ENCODE assay signal across 1 cellular context in genomic region chr2:25878361-25879132, GRCh38.
TF ChIP-seq lines count a peak whose summit lies in the region.

Gene ASXL2 (minus strand): TSS chr2:25878487. CDS start chr2:25878222, 265 bp downstream.

TF ChIP-seq in HepG2, 621 proteins besides CTCF, POLR2A, EP300 and RAD21 (continued from another document and continues in another):
- no peak for TF ChIP-seq ZBTB4 (CRISPR knock-in tag; IDR thresholded peaks at IDR 0.05; ENCODE audit: borderline replicate concordance)
- no peak; the same call in 1 of the 2 replicates for TF ChIP-seq ARID2 (CRISPR knock-in tag; IDR thresholded peaks at IDR 0.05; ENCODE audit: borderline replicate concordance)
- no peak for TF ChIP-seq ZFYVE20 (CRISPR knock-in tag; IDR thresholded peaks at IDR 0.05; ENCODE audit: borderline replicate concordance, low read depth)
- peak; percentile 85 for TF ChIP-seq MED1 (CRISPR knock-in tag; IDR thresholded peaks at IDR 0.05)
- peak; percentile 47; the same call in 1 of the 2 replicates for TF ChIP-seq ZNF644 (CRISPR knock-in tag; IDR thresholded peaks at IDR 0.05; ENCODE audit: low read depth)
- no peak for TF ChIP-seq ZFP62 (CRISPR knock-in tag; IDR thresholded peaks at IDR 0.05)
- peak; percentile 66 for TF ChIP-seq ZNF841 (CRISPR knock-in tag; IDR thresholded peaks at IDR 0.05; ENCODE audit: borderline replicate concordance)
- peak; percentile 87 for TF ChIP-seq REPIN1 (CRISPR knock-in tag; IDR thresholded peaks at IDR 0.05; ENCODE audit: borderline replicate concordance, low read depth)
- TF ChIP-seq NR2C2 (CRISPR knock-in tag; IDR thresholded peaks at IDR 0.05; ENCODE audit: borderline replicate concordance), result peak; percentile 62; the same call in 1 of the 2 replicates
- TF ChIP-seq ARID4A (CRISPR knock-in tag; IDR thresholded peaks at IDR 0.05; ENCODE audit: borderline replicate concordance), result peak; percentile 43; the same call in 1 of the 2 replicates
- no peak for TF ChIP-seq PREB (CRISPR knock-in tag; IDR thresholded peaks at IDR 0.05)
- no peak for TF ChIP-seq SOX13 (IDR thresholded peaks at IDR 0.05)
- TF ChIP-seq SOX13 (CRISPR knock-in tag; conservative IDR thresholded peaks at IDR 0.05 in 1 of 2, IDR thresholded peaks at IDR 0.05 in 1 of 2), result peak in 1 of 2 experiments; percentile 50; a peak in 1 of 4 replicates
- TF ChIP-seq CBX5 (CRISPR knock-in tag; IDR thresholded peaks at IDR 0.05; ENCODE audit: borderline replicate concordance), result peak; percentile 53; the same call in 1 of the 2 replicates
- TF ChIP-seq PBX2 (CRISPR knock-in tag; IDR thresholded peaks at IDR 0.05), result no peak
- no peak; the same call in 1 of the 2 replicates for TF ChIP-seq MXD4 (CRISPR knock-in tag; IDR thresholded peaks at IDR 0.05)
- no peak for TF ChIP-seq MED13 (CRISPR knock-in tag; IDR thresholded peaks at IDR 0.05)
- TF ChIP-seq IRX3 (CRISPR knock-in tag; IDR thresholded peaks at IDR 0.05; ENCODE audit: borderline replicate concordance, low read depth), result peak; percentile 63; the same call in 1 of the 2 replicates
- no peak for TF ChIP-seq NFRKB (IDR thresholded peaks at IDR 0.05)
- peak; percentile 36 for TF ChIP-seq HNRNPH1 (optimal IDR thresholded peaks at IDR 0.05; ENCODE audit: low read depth, low read length)
- peak; percentile 58; the same call in 1 of the 2 replicates for TF ChIP-seq ZNF276 (CRISPR knock-in tag; IDR thresholded peaks at IDR 0.05; ENCODE audit: low read depth)
- no peak for TF ChIP-seq ZNF180 (CRISPR knock-in tag; IDR thresholded peaks at IDR 0.05; ENCODE audit: borderline replicate concordance, low read depth)
- no peak for TF ChIP-seq ZNF251 (CRISPR knock-in tag; IDR thresholded peaks at IDR 0.05)
- TF ChIP-seq MXD1 (CRISPR knock-in tag; IDR thresholded peaks at IDR 0.05), result no peak
- no peak; the same call in 1 of the 2 replicates for TF ChIP-seq ZFP36L2 (CRISPR knock-in tag; IDR thresholded peaks at IDR 0.05)
- peak; percentile 85 for TF ChIP-seq TBX3 (IDR thresholded peaks at IDR 0.05; ENCODE audit: borderline replicate concordance)
- no peak; the same call in 1 of the 2 replicates for TF ChIP-seq MAF1 (CRISPR knock-in tag; IDR thresholded peaks at IDR 0.05; ENCODE audit: borderline replicate concordance)
- TF ChIP-seq STAG1 (CRISPR knock-in tag; IDR thresholded peaks at IDR 0.05), result no peak
- TF ChIP-seq ZNF652 (CRISPR knock-in tag; IDR thresholded peaks at IDR 0.05; ENCODE audit: borderline replicate concordance, low read depth), result 0 out of 2 replicates have a peak, but pooled peaks have one; percentile 15
- no peak for TF ChIP-seq ZNF790 (CRISPR knock-in tag; IDR thresholded peaks at IDR 0.05; ENCODE audit: borderline replicate concordance)
- 0 out of 2 replicates have a peak, but pooled peaks have one; percentile 67 for TF ChIP-seq SMYD3 (CRISPR knock-in tag; IDR thresholded peaks at IDR 0.05)
- peak; percentile 61; the same call in 1 of the 2 replicates for TF ChIP-seq ISL2 (CRISPR knock-in tag; IDR thresholded peaks at IDR 0.05)
- peak; percentile 99 for TF ChIP-seq ZBTB14 (CRISPR knock-in tag; IDR thresholded peaks at IDR 0.05)
- no peak for TF ChIP-seq EHMT2 (IDR thresholded peaks at IDR 0.05; ENCODE audit: borderline replicate concordance, low read depth, low read length)
- 0 out of 2 replicates have a peak, but pooled peaks have one; percentile 30 for TF ChIP-seq ZNF235 (CRISPR knock-in tag; IDR thresholded peaks at IDR 0.05; ENCODE audit: borderline replicate concordance)
- TF ChIP-seq ZNF142 (CRISPR knock-in tag; IDR thresholded peaks at IDR 0.05), result peak; percentile 67; the same call in 1 of the 2 replicates
- peak; percentile 93 for TF ChIP-seq ELF1 (CRISPR knock-in tag; IDR thresholded peaks at IDR 0.05)
- TF ChIP-seq STAT5B (CRISPR knock-in tag; IDR thresholded peaks at IDR 0.05), result no peak
- peak; percentile 16; the same call in 1 of the 2 replicates for TF ChIP-seq RXRB (CRISPR knock-in tag; IDR thresholded peaks at IDR 0.05; ENCODE audit: borderline replicate concordance)
- TF ChIP-seq ZNF282 (IDR thresholded peaks at IDR 0.05; ENCODE audit: partially characterized antibody), result no peak
- no peak for TF ChIP-seq MYNN (CRISPR knock-in tag; IDR thresholded peaks at IDR 0.05; ENCODE audit: low read depth)
